Comparison of ENCODE assay signal across 9 cellular contexts in the genomic region with DNA sequence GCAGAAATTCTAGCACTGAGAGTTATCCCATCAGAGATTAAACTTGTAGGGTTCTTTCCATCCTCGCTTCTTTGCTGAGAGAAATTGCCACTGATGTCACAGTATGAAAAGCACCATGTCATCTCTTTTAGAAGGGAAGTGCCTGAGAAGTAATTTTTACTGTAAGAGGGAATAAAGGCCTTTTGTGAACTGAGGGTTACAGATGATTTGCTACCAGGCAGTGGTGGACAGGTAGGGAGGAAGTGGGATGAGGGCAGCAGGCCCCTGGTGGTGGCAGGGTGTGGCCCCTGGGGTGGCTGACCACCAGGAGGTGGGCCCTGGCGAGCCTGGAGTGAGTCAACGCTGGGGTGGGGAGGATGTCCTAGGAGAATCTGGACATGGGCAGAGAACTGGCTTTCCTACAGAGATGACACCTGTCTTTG. TPM values are rescaled to one million over a fixed set of nuclear protein-coding genes. Genes with fewer than 3 reads are reported as not detected.
DNase-seq lines count a peak whose midpoint lies in the region; ATAC-seq and TF ChIP-seq lines count a peak whose summit lies in the region.
"Had no signal": no experiment of that assay in that cellular context is flagged by ENCODE, and none has a peak within 500 bp of the region (broad histone marks: within the 10 kb centered on the region; RNA-seq: fewer than 3 reads in every experiment).

No MANE protein-coding gene starts in this region.

- no peak overlapping the region for H3K9ac ChIP-seq in mesenchymal stem cell (ENCODE audit: low read length)

- no peaks in the 10 kb centered on the region for H3K27me3 Mint-ChIP-seq in activated naive CD8-positive, alpha-beta T cell treated with anti-CD3 and anti-CD28 coated beads for 36 hours
- no peaks in the 10 kb centered on the region for H3K27me3 Mint-ChIP-seq in MCF 10A (ENCODE audit: insufficient read depth, unreplicated experiment)

- no peak overlapping the region for H2BK15ac ChIP-seq in mesenchymal stem cell (ENCODE audit: low read depth, poor library complexity, severe bottlenecking)

- H2AK5ac ChIP-seq in mesenchymal stem cell (ENCODE audit: low read length, severe bottlenecking) = no peak overlapping the region

- CTCF ChIA-PET in MCF 10A (lab: Yijun Ruan, JAX) = interaction anchor here (0.9 to 1.9 kb wide), 3 partner anchors 18 to 582 kb away, joined by 3 to 6 read pairs (median 6); no protein-coding TSS in a partner anchor

- H3K27ac ChIP-seq in ACC112 (ENCODE audit: low read depth, low read length) = no peak overlapping the region
- H3K27ac ChIP-seq in mesenchymal stem cell (ENCODE audit: low read length, poor library complexity, severe bottlenecking) = no peak overlapping the region

- H3K14ac ChIP-seq in mesenchymal stem cell (ENCODE audit: low read length in 2 of 2) = no peak overlapping the region

- H3K79me1 ChIP-seq in mesenchymal stem cell (replicated peaks; ENCODE audit: low read length, poor library complexity, severe bottlenecking) = no peaks in the 10 kb centered on the region

- peak overlapping the region in 1 of 2 experiments; percentile 50 for H2BK12ac ChIP-seq in mesenchymal stem cell (ENCODE audit: low read length in 2 of 2)

- peaks cover 15% of the 10 kb centered on the region for H3K9me3 ChIP-seq in mesenchymal stem cell (ENCODE audit: control insufficient read depth, low read length)

- peak overlapping the region in 1 of 2 experiments; percentile 54 for H3K18ac ChIP-seq in mesenchymal stem cell (ENCODE audit: low read depth in 1 of 2, low read length in 2 of 2)

- no peak overlapping the region for H3K23ac ChIP-seq in mesenchymal stem cell (ENCODE audit: low read length in 2 of 2)

- H2AFZ ChIP-seq in ACC112 (ENCODE audit: low read length, unreplicated experiment) (peak overlapping the region; percentile 2), mesenchymal stem cell (ENCODE audit: low read depth, low read length) (no peak overlapping the region)

- H3K4ac ChIP-seq in mesenchymal stem cell (ENCODE audit: low read depth in 1 of 2, low read length in 2 of 2) = no peak overlapping the region

- DNase-seq in LHCN-M2 (ENCODE audit: low read depth) (peak; percentile 74), mesenchymal stem cell (no peak), NCI-H2171 treated with DMSO at 0.1 percent for 48 hours (lab: John Stamatoyannopoulos, UW) (no peak), MCF 10A (ENCODE audit: unreplicated experiment) (no peak), posterior vena cava (ENCODE audit: low spot score) (no peak)
- DNase-seq in activated naive CD8-positive, alpha-beta T cell treated with anti-CD3 and anti-CD28 coated beads for 36 hours = no peak
- DNase-seq: NCI-H1092 had no signal

- intact Hi-C loops in MCF 10A (cut with micrococcal nuclease) (no loop called here), posterior vena cava (cut with DNase I) (no loop called here)

- peak overlapping the region; percentile 93 for H4K91ac ChIP-seq in mesenchymal stem cell (ENCODE audit: low read length)

- H3K4me2 ChIP-seq in mesenchymal stem cell (ENCODE audit: low read length, poor library complexity, severe bottlenecking) = no peak overlapping the region

- POLR2A ChIA-PET in MCF 10A (lab: Yijun Ruan, JAX) = no interaction called here

- H3K4me3 ChIP-seq in ACC112 (ENCODE audit: low read depth, low read length) (no peak overlapping the region), mesenchymal stem cell (ENCODE audit: insufficient read depth in 1 of 2, low read depth in 1 of 2, low read length in 2 of 2) (no peak overlapping the region)

- H3K79me2 ChIP-seq in ACC112 (ENCODE audit: control insufficient read depth, insufficient read depth, low read length, unreplicated experiment) = no peaks in the 10 kb centered on the region

- peak overlapping the region; percentile 54 for H3K27ac Mint-ChIP-seq in activated naive CD8-positive, alpha-beta T cell treated with anti-CD3 and anti-CD28 coated beads for 36 hours
- no peak overlapping the region for H3K27ac Mint-ChIP-seq in MCF 10A (ENCODE audit: low read depth, unreplicated experiment)

- peak overlapping the region; percentile 59 for H3K4me3 Mint-ChIP-seq in activated naive CD8-positive, alpha-beta T cell treated with anti-CD3 and anti-CD28 coated beads for 36 hours
- H3K4me3 Mint-ChIP-seq in MCF 10A (ENCODE audit: unreplicated experiment) = no peak overlapping the region

- WGBS in mesenchymal stem cell = 82% methylated on average over 3 of the region's 3 CpGs

- ATAC-seq in HG03521 (IDR thresholded peaks at IDR 0.05; ENCODE audit: unreplicated experiment) = no peak

- no TSS peak for BruUV-seq in MCF 10A (replicated peaks; lab: Mats Ljungman, UMichigan)

- peak overlapping the region; percentile 34 for H2BK120ac ChIP-seq in mesenchymal stem cell (ENCODE audit: low read depth, low read length)

- H3K36me3 ChIP-seq in ACC112 (ENCODE audit: insufficient read depth, low read length) (no peaks in the 10 kb centered on the region; the same call in 1 of the 2 replicates), mesenchymal stem cell (ENCODE audit: control insufficient read depth in 1 of 2, insufficient read depth in 2 of 2, low read depth in 1 of 2, low read length in 2 of 2) (peaks cover 0 to 41% of the 10 kb centered on the region in 2 experiments)

- no peak overlapping the region for H4K8ac ChIP-seq in mesenchymal stem cell (ENCODE audit: low read length)

- peaks cover 17% of the 10 kb centered on the region for H3K4me1 Mint-ChIP-seq in activated naive CD8-positive, alpha-beta T cell treated with anti-CD3 and anti-CD28 coated beads for 36 hours
- peaks cover 5% of the 10 kb centered on the region for H3K4me1 Mint-ChIP-seq in MCF 10A (ENCODE audit: insufficient read depth, unreplicated experiment)

- no peak for TF ChIP-seq CTCF in MCF 10A (IDR thresholded peaks at IDR 0.05; ENCODE audit: unreplicated experiment)

- H3K9me3 Mint-ChIP-seq in activated naive CD8-positive, alpha-beta T cell treated with anti-CD3 and anti-CD28 coated beads for 36 hours = peaks cover 22% of the 10 kb centered on the region
- H3K9me3 Mint-ChIP-seq in MCF 10A (ENCODE audit: unreplicated experiment) = no peaks in the 10 kb centered on the region

- no peaks in the 10 kb centered on the region for H3K27me3 ChIP-seq in ACC112 (ENCODE audit: insufficient read depth, low read length)
- no peaks in the 10 kb centered on the region for H3K27me3 ChIP-seq in mesenchymal stem cell (ENCODE audit: control insufficient read depth in 1 of 2, insufficient read depth in 1 of 2, low read length in 2 of 2)

- no peak overlapping the region for H2BK5ac ChIP-seq in mesenchymal stem cell (ENCODE audit: low read depth, low read length, poor library complexity, severe bottlenecking)

- H3K4me1 ChIP-seq in ACC112 (ENCODE audit: control insufficient read depth, insufficient read depth, low read length, unreplicated experiment) (no peaks in the 10 kb centered on the region), mesenchymal stem cell (ENCODE audit: control insufficient read depth, insufficient read depth, low read depth, low read length) (no peaks in the 10 kb centered on the region)

- H3K36me3 Mint-ChIP-seq in activated naive CD8-positive, alpha-beta T cell treated with anti-CD3 and anti-CD28 coated beads for 36 hours = peaks cover 9% of the 10 kb centered on the region
- H3K36me3 Mint-ChIP-seq in MCF 10A (ENCODE audit: insufficient read depth, unreplicated experiment) = peaks cover 6% of the 10 kb centered on the region

RNA-seq across cellular contexts. Expression of gene MILR1, which starts 6.4 kb away (rescaled TPM):
- total RNA-seq in LHCN-M2 (2014; rRNA removed) (36.8 and 52.6 TPM in 2 replicates), MCF 10A (2022) (9.8 and 15.8 TPM in 2 replicates), posterior vena cava (10 to 100 TPM in 1 of 2 donors, 1 to 10 TPM in 1; 9.4 to 18.9 TPM)
- 10.1 TPM for polyA plus RNA-seq in LHCN-M2 (2012)
- total RNA-seq in activated naive CD8-positive, alpha-beta T cell treated with anti-CD3 and anti-CD28 coated beads for 36 hours = under 1 TPM; 0.49 to 0.68 TPM
- polyA plus RNA-seq in mesenchymal stem cell (2013, experiment 1 of 2) = 6.6 TPM
- 7.6 TPM for polyA plus RNA-seq in mesenchymal stem cell (2013, experiment 2 of 2)

RNA-seq across cellular contexts. Expression of gene PECAM1, which starts 51.9 kb away (rescaled TPM):
- 0.19 and 0.46 TPM in 2 replicates for total RNA-seq in LHCN-M2 (2014; rRNA removed)
- 0.05 TPM for polyA plus RNA-seq in LHCN-M2 (2012)
- 10 to 100 TPM; 35.6 to 37.6 TPM for total RNA-seq in activated naive CD8-positive, alpha-beta T cell treated with anti-CD3 and anti-CD28 coated beads for 36 hours
- 0.18 TPM for polyA plus RNA-seq in mesenchymal stem cell (2013, experiment 1 of 2)
- polyA plus RNA-seq in mesenchymal stem cell (2013, experiment 2 of 2) = 0.66 TPM
- 0.12 and 0.23 TPM in 2 replicates for total RNA-seq in MCF 10A (2022)
- total RNA-seq in posterior vena cava = 100 to 1,000 TPM; 289 to 316 TPM

RNA-seq across cellular contexts. Expression of gene POLG2, which starts 54.3 kb away (rescaled TPM):
- total RNA-seq in LHCN-M2 (2014; rRNA removed) (6.5 and 8.7 TPM in 2 replicates), MCF 10A (2022) (27.5 and 29.4 TPM in 2 replicates), posterior vena cava (10 to 100 TPM; 10.3 to 10.7 TPM)
- 4.4 TPM for polyA plus RNA-seq in LHCN-M2 (2012)
- total RNA-seq in activated naive CD8-positive, alpha-beta T cell treated with anti-CD3 and anti-CD28 coated beads for 36 hours = 10 to 100 TPM; 28.6 to 32.8 TPM
- 6.1 TPM for polyA plus RNA-seq in mesenchymal stem cell (2013, experiment 1 of 2)
- 5.5 TPM for polyA plus RNA-seq in mesenchymal stem cell (2013, experiment 2 of 2)

Comparison
In these comparisons a context has a peak if more than half of its experiments do, and no peak if none do; other contexts are left out.
1. RNA of gene PECAM1, which starts 51.9 kb away (total RNA-seq): 289 to 316 TPM in posterior vena cava and 35.6 to 37.6 TPM in activated naive CD8-positive, alpha-beta T cell treated with anti-CD3 and anti-CD28 coated beads for 36 hours; 0.19 to 0.46 TPM in LHCN-M2 and 0.12 to 0.23 TPM in MCF 10A; every median in the first group is over 10 times any median in the second.